18 cellular contexts compared by ENCODE assay signal in the genomic region with DNA sequence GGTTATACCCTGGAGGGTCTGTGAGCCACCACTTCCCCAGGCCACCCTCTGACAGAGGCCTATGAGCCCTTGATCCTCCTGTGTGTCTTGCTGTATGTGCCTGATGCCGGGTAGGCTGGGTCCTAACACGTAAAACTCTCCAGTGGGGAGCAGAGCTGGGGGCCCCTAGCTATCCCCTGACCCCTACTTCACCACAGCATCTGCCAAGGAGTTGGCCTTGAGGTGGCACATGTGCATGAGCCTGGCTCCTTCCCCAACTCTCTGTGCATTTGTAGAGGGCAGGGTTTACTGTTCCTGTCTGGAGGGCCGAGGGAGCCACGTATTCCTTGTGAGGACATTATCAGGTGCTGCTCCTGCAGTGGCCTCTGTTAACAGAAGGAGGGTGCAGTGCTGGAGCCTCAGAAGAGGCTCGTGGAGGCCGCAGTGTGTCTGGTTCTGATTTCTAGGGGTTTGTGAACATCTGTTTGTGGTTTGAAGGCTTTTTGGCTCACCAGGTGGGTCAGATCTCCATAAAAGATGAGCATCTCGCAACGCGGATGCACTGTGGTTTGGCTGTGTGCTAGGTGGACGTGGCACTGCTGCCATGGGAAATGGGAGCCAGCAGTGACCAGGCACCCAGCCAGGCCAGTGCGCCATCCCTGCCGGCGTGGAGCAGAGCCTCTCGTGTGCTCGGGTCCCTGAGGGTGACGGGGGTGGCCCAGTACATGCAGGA.
A peak's percentile ranks its signal among the peaks of the same experiment; 100 is the strongest.
DNase-seq lines count a peak whose midpoint lies in the region; ATAC-seq, FAIRE-seq and TF ChIP-seq lines count a peak whose summit lies in the region.
"Had no signal": no experiment of that assay in that cellular context is flagged by ENCODE, and none has a peak within 500 bp of the region (broad histone marks: within the 10 kb centered on the region; RNA-seq: fewer than 3 reads in every experiment).

No MANE protein-coding gene starts in this region.

- CTCF ChIA-PET in CD4-positive, alpha-beta memory T cell (lab: Charles Lee; ENCODE audit: partially characterized antibody): no interaction called here
- CTCF ChIA-PET in K562 (lab: Yijun Ruan, JAX; ENCODE audit: low intra/inter-chr PET ratio): no interaction called here

- intact Hi-C loops in CD4-positive, alpha-beta memory T cell (cut with micrococcal nuclease): no loop called here
- intact Hi-C loops in K562 (cut with micrococcal nuclease): no loop called here

- POLR2A ChIA-PET in CD4-positive, alpha-beta memory T cell (lab: Charles Lee; ENCODE audit: partially characterized antibody): no interaction called here
- POLR2A ChIA-PET in K562 (lab: Yijun Ruan, JAX): no interaction called here

- no peaks in the 10 kb centered on the region for H3K9me1 ChIP-seq in K562 (ENCODE audit: control insufficient read depth, insufficient read depth, low read length)

- H3K14ac ChIP-seq in neuronal stem cell (ENCODE audit: low read length): no peak overlapping the region

- ATAC-seq in K562 (no peak), GM21423 (IDR thresholded peaks at IDR 0.05; ENCODE audit: unreplicated experiment) (no peak), foreskin keratinocyte (no peak)
- ATAC-seq: left cardiac atrium, pancreas had no signal

- no peaks in the 10 kb centered on the region for H3K27me3 ChIP-seq in CD4-positive, alpha-beta memory T cell (ENCODE audit: insufficient read depth, low read length)
- no peaks in the 10 kb centered on the region for H3K27me3 ChIP-seq in K562 (ENCODE audit: control insufficient read depth in 2 of 2, insufficient read depth in 2 of 2, low read length in 2 of 2)
- no peaks in the 10 kb centered on the region for H3K27me3 ChIP-seq in neuronal stem cell (ENCODE audit: control insufficient read depth in 3 of 3, insufficient read depth in 3 of 3, low read depth in 1 of 3, low read length in 3 of 3)
- no peaks in the 10 kb centered on the region for H3K27me3 ChIP-seq in foreskin keratinocyte
- H3K27me3 ChIP-seq: pancreas had no signal

- FAIRE-seq in K562 (lab: Jason Lieb, UNC): no peak
- FAIRE-seq: endometrium, pancreas had no signal

- no peak overlapping the region for H2BK12ac ChIP-seq in neuronal stem cell (ENCODE audit: low read length)

- in situ Hi-C loops in K562 (cut with MboI): no loop called here

- H2BK120ac ChIP-seq in neuronal stem cell (ENCODE audit: low read depth, low read length): no peak overlapping the region

- H2AK5ac ChIP-seq in neuronal stem cell (ENCODE audit: low read depth, low read length): no peak overlapping the region

- peak overlapping the region in 5 of 7 donors; percentile 13 to 62 (median 37) for H3K27ac Mint-ChIP-seq in CD4-positive, alpha-beta memory T cell
- peak overlapping the region; percentile 42 to 78 (median 67) for H3K27ac Mint-ChIP-seq in IgD-negative memory B cell
- H3K27ac Mint-ChIP-seq: type B pancreatic cell had no signal

- TF ChIP-seq CTCF in K562 (IDR thresholded peaks at IDR 0.05 in 2 of 3, conservative IDR thresholded peaks at IDR 0.05 in 1 of 3; ENCODE audit: insufficient read depth in 2 of 3, low read depth in 1 of 3, low read length in 3 of 3) (no peak), foreskin keratinocyte (conservative IDR thresholded peaks at IDR 0.05) (no peak)

- TF ChIP-seq RAD21 in K562 (CRISPR knock-in tag; conservative IDR thresholded peaks at IDR 0.05 in 1 of 2, IDR thresholded peaks at IDR 0.05 in 1 of 2): no peak

- TF ChIP-seq EP300 in K562 (IDR thresholded peaks at IDR 0.05; ENCODE audit: low read length): no peak

- H3K36me3 ChIP-seq in CD4-positive, alpha-beta memory T cell (ENCODE audit: insufficient read depth, low read length): peaks cover 70% of the 10 kb centered on the region
- peaks cover 91% of the 10 kb centered on the region for H3K36me3 ChIP-seq in K562 (ENCODE audit: control insufficient read depth, insufficient read depth, low read length)
- H3K36me3 ChIP-seq in neuronal stem cell (replicated peaks in 1 of 2; ENCODE audit: control insufficient read depth in 2 of 2, insufficient read depth in 2 of 2, low read length in 2 of 2): peaks cover 56 to 100% of the 10 kb centered on the region in 2 donors

- H3K4me1 ChIP-seq in CD4-positive, alpha-beta memory T cell (ENCODE audit: insufficient read depth, low read length): no peaks in the 10 kb centered on the region
- H3K4me1 ChIP-seq in K562 (replicated peaks in 1 of 2; ENCODE audit: control insufficient read depth in 2 of 2, insufficient read depth in 2 of 2, low read length in 2 of 2) (peaks cover 23 to 39% of the 10 kb centered on the region in 2 experiments), neuronal stem cell (ENCODE audit: control insufficient read depth in 2 of 2, insufficient read depth in 1 of 2, low read depth in 1 of 2, low read length in 2 of 2) (no peaks in the 10 kb centered on the region), foreskin keratinocyte (no peaks in the 10 kb centered on the region)
- H3K4me1 ChIP-seq: pancreas had no signal

- H3K18ac ChIP-seq in neuronal stem cell (ENCODE audit: low read length): no peak overlapping the region

- peaks cover 0 to 4% (median 1%) of the 10 kb centered on the region in 4 donors for H3K4me1 Mint-ChIP-seq in CD4-positive, alpha-beta memory T cell
- H3K4me1 Mint-ChIP-seq in IgD-negative memory B cell: no peaks in the 10 kb centered on the region

- no peak overlapping the region for H3K4me3 Mint-ChIP-seq in CD4-positive, alpha-beta memory T cell
- no peak overlapping the region for H3K4me3 Mint-ChIP-seq in IgD-negative memory B cell
- H3K4me3 Mint-ChIP-seq: type B pancreatic cell had no signal

- H3K79me1 ChIP-seq in neuronal stem cell (ENCODE audit: low read depth, low read length): peaks cover 21% of the 10 kb centered on the region

- H3K9ac ChIP-seq in K562 (ENCODE audit: insufficient read depth in 1 of 2, low read depth in 2 of 2, low read length in 2 of 2) (peak overlapping the region; percentile 50 to 72; a peak in 2 of 4 replicates), neuronal stem cell (ENCODE audit: low read depth, low read length, poor library complexity) (no peak overlapping the region)

- WGBS in K562 (ENCODE audit: insufficient coverage, low coverage, missing lambda C conversion rate): 86% methylated on average over 16 of the region's 16 CpGs
- WGBS in neuronal stem cell (ENCODE audit: extremely low coverage in 2 of 2, insufficient read length in 2 of 2, insufficient replicate concordance in 1 of 2), 2 donors: no CpG with 5 or more reads among the region's 16 CpGs

- H3K4me2 ChIP-seq in K562 (ENCODE audit: insufficient read depth, low read length) (no peak overlapping the region), neuronal stem cell (ENCODE audit: insufficient read depth, low read length, poor library complexity, severe bottlenecking) (no peak overlapping the region)

- H4K91ac ChIP-seq in neuronal stem cell (ENCODE audit: low read depth, low read length, poor library complexity): no peak overlapping the region

- no peak overlapping the region for H3K4ac ChIP-seq in neuronal stem cell (ENCODE audit: low read length)

- no peaks in the 10 kb centered on the region for H3K9me3 ChIP-seq in CD4-positive, alpha-beta memory T cell (ENCODE audit: control insufficient read depth in 1 of 2, low read length in 2 of 2)
- H3K9me3 ChIP-seq in K562 (replicated peaks; ENCODE audit: control insufficient read depth, insufficient read depth, low read depth, low read length): no peaks in the 10 kb centered on the region
- no peaks in the 10 kb centered on the region for H3K9me3 ChIP-seq in neuronal stem cell (replicated peaks in 1 of 2; ENCODE audit: control insufficient read depth in 2 of 2, insufficient read depth in 1 of 2, low read depth in 1 of 2, low read length in 2 of 2)
- H3K9me3 ChIP-seq: pancreas had no signal

- no peaks in the 10 kb centered on the region for H4K20me1 ChIP-seq in K562 (replicated peaks; ENCODE audit: control insufficient read depth, insufficient read depth, low read length)

- H3K23ac ChIP-seq in neuronal stem cell (ENCODE audit: low read depth, low read length, poor library complexity): no peak overlapping the region

- H2BK15ac ChIP-seq in neuronal stem cell (ENCODE audit: low read length): no peak overlapping the region

- no peaks in the 10 kb centered on the region for H3K27me3 Mint-ChIP-seq in CD4-positive, alpha-beta memory T cell
- H3K27me3 Mint-ChIP-seq in IgD-negative memory B cell: no peaks in the 10 kb centered on the region
- H3K27me3 Mint-ChIP-seq: type B pancreatic cell had no signal

- H2AFZ ChIP-seq in K562 (ENCODE audit: low read depth, low read length) (no peak overlapping the region), neuronal stem cell (ENCODE audit: low read length) (no peak overlapping the region)

- H3K36me3 Mint-ChIP-seq in CD4-positive, alpha-beta memory T cell: peaks cover 43 to 77% of the 10 kb centered on the region in 2 donors
- H3K36me3 Mint-ChIP-seq in IgD-negative memory B cell: peaks cover 3% of the 10 kb centered on the region

- no peak for DNase-seq in CD4-positive, alpha-beta memory T cell
- DNase-seq in K562 (ENCODE audit: extremely low read depth in 1 of 4, low spot score in 3 of 4) (no peak), neuronal stem cell (ENCODE audit: low spot score) (no peak), foreskin keratinocyte (no peak), NCI-H226 (no peak), iPS-NIHi7 (ENCODE audit: extremely low spot score) (no peak)
- DNase-seq: activated CD4-positive, alpha-beta T cell treated with anti-CD3 and anti-CD28 coated beads for 48 hours; AML-193; DMS 273 treated with DMSO at 0.1 percent for 48 hours; GOT3; left cardiac atrium; NCI-H1436; pancreas had no signal

- no peak overlapping the region for H3K4me3 ChIP-seq in CD4-positive, alpha-beta memory T cell (ENCODE audit: low read length in 2 of 2)
- H3K4me3 ChIP-seq in K562 (no peak overlapping the region), neuronal stem cell (ENCODE audit: low read length in 2 of 2) (no peak overlapping the region)
- H3K4me3 ChIP-seq: pancreas, skin epidermis had no signal

- H3K79me2 ChIP-seq in K562 (ENCODE audit: control insufficient read depth, insufficient read depth, low read length): peaks cover 7% of the 10 kb centered on the region; the same call in 2 of the 3 replicates

- H3K27ac ChIP-seq in CD4-positive, alpha-beta memory T cell (ENCODE audit: low read depth, low read length): no peak overlapping the region
- H3K27ac ChIP-seq in K562 (ENCODE audit: extremely low read depth, low read depth, low read length): peak overlapping the region; percentile 95
- H3K27ac ChIP-seq in neuronal stem cell (replicated peaks; ENCODE audit: low read length): no peak overlapping the region
- no peak overlapping the region for H3K27ac ChIP-seq in foreskin keratinocyte
- H3K27ac ChIP-seq: pancreas, skin epidermis had no signal

- no peak overlapping the region for H4K8ac ChIP-seq in neuronal stem cell (ENCODE audit: low read depth, low read length)

- no peak for TF ChIP-seq POLR2A in K562 (conservative IDR thresholded peaks at IDR 0.05)

- peak overlapping the region; percentile 45 for H2BK5ac ChIP-seq in neuronal stem cell (ENCODE audit: low read length)

- H3K9me3 Mint-ChIP-seq in CD4-positive, alpha-beta memory T cell: peaks cover 0 to 2% (median 0%) of the 10 kb centered on the region in 8 donors
- no peaks in the 10 kb centered on the region for H3K9me3 Mint-ChIP-seq in IgD-negative memory B cell
- H3K9me3 Mint-ChIP-seq: type B pancreatic cell had no signal

- no TSS peak for BruUV-seq in K562 (replicated peaks; lab: Mats Ljungman, UMichigan)
